In the genomic region with DNA sequence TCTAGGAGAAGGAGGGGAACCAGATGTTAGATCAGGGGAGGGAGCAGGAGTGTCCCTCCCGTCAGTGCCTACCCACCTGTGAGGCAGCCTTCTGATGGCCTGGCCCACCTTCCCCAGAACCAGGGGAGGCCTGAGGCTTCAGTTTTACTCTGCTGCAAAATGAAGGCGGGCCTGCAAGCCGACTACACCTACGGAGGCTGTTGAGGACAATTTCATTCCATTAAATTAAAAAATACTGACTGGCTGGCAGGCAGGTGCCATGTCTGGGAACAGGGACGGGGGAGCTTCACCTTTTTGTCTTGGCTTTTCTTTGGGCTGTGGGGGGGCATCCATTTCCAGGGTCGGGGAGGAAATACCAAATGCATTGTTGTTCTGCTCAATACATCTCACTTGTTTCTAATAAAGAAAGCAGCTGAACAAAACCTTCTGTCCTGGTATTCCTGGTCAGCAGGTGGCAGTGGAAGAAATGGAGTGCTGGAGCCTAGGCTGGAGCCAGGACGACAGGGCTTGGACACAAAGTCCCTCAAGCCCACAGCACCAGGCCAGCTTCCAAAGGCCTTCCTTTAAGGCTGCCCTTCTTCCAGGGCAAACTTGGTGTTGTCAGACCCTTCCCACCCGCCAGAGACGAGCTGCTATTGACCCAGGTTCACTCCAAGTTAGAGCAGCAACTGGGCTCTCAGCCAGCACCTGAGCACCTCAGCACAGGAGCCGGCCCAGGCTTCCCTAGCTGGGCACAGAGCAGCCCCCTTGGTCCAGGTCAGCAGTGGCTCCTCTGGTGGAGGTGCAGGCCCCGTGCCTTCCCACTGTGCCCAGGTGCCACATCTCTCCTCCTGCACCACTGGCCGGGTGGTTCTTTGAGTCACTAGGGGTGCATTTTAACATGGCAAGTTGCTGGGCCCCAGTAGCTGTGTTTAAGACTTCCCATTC, we compare ENCODE assay signal across 13 cellular contexts. TPM values are rescaled to one million over a fixed set of nuclear protein-coding genes. Genes with fewer than 3 reads are reported as not detected.
A peak's percentile ranks its signal among the peaks of the same experiment; 100 is the strongest.
DNase-seq lines count a peak whose midpoint lies in the region; ATAC-seq and TF ChIP-seq lines count a peak whose summit lies in the region.
"Had no signal": no experiment of that assay in that cellular context is flagged by ENCODE, and none has a peak within 500 bp of the region (broad histone marks: within the 10 kb centered on the region; RNA-seq: fewer than 3 reads in every experiment).

No MANE protein-coding gene starts in this region.

- no peak overlapping the region for H3K4me3 Mint-ChIP-seq in effector memory CD8-positive, alpha-beta T cell
- no peak overlapping the region for H3K4me3 Mint-ChIP-seq in activated CD8-positive, alpha-beta memory T cell treated with anti-CD3 and anti-CD28 coated beads, Interleukin-2, amount 10 ng/mL, durations not matched to agents 7 days and 5 days
- H3K4me3 Mint-ChIP-seq: activated CD4-positive, alpha-beta T cell treated with anti-CD3 and anti-CD28 coated beads, Interleukin-2, amount 10 ng/mL, durations not matched to agents 7 days and 5 days had no signal

- H3K79me2 ChIP-seq in PC-3 (ENCODE audit: low read length) = no peaks in the 10 kb centered on the region

- H4K20me1 ChIP-seq in PC-3 (ENCODE audit: low read length) = no peaks in the 10 kb centered on the region

- H3K9me2 ChIP-seq in PC-3 (replicated peaks; ENCODE audit: low read length) = no peaks in the 10 kb centered on the region

- peaks cover 31% of the 10 kb centered on the region for H3K36me3 Mint-ChIP-seq in effector memory CD8-positive, alpha-beta T cell (ENCODE audit: insufficient read depth)
- H3K36me3 Mint-ChIP-seq in activated CD8-positive, alpha-beta memory T cell treated with anti-CD3 and anti-CD28 coated beads, Interleukin-2, amount 10 ng/mL, durations not matched to agents 7 days and 5 days = peaks cover 7% of the 10 kb centered on the region

- intact Hi-C loops in PC-3 (cut with micrococcal nuclease) (loop anchor here (1.0 kb wide), 1 partner anchor 24 kb away; no protein-coding TSS in a partner anchor), mucosa of descending colon (cut with DNase I, micrococcal nuclease) (no loop called here)

- peaks cover 3% of the 10 kb centered on the region for H3F3A ChIP-seq in PC-3 (ENCODE audit: low read length, unreplicated experiment)

- no peaks in the 10 kb centered on the region for H3K27me3 Mint-ChIP-seq in effector memory CD8-positive, alpha-beta T cell
- no peaks in the 10 kb centered on the region for H3K27me3 Mint-ChIP-seq in activated CD8-positive, alpha-beta memory T cell treated with anti-CD3 and anti-CD28 coated beads, Interleukin-2, amount 10 ng/mL, durations not matched to agents 7 days and 5 days
- H3K27me3 Mint-ChIP-seq: activated CD4-positive, alpha-beta T cell treated with anti-CD3 and anti-CD28 coated beads, Interleukin-2, amount 10 ng/mL, durations not matched to agents 7 days and 5 days had no signal

- TF ChIP-seq CTCF in AG10803 (conservative IDR thresholded peaks at IDR 0.05; ENCODE audit: low read length) (peak; percentile 10; the same call in 1 of the 2 replicates), PC-3 (conservative IDR thresholded peaks at IDR 0.05; ENCODE audit: low read depth, low read length) (peak; percentile 51), mucosa of descending colon (IDR thresholded peaks at IDR 0.05) (no peak)

- H3K9me3 ChIP-seq in PC-3 (ENCODE audit: low read length) = no peaks in the 10 kb centered on the region
- no peaks in the 10 kb centered on the region for H3K9me3 ChIP-seq in mucosa of descending colon

- H3K36me3 ChIP-seq in PC-3 (ENCODE audit: low read depth, low read length) = peaks cover 39% of the 10 kb centered on the region
- peaks cover 8% of the 10 kb centered on the region for H3K36me3 ChIP-seq in mucosa of descending colon (ENCODE audit: low read depth)

- H3K4me3 ChIP-seq in AG10803 (ENCODE audit: low read length) = no peak overlapping the region
- H3K4me3 ChIP-seq in PC-3 (ENCODE audit: low read length) = no peak overlapping the region
- H3K4me3 ChIP-seq in mucosa of descending colon = no peak overlapping the region

- no peaks in the 10 kb centered on the region for H3K27me3 ChIP-seq in PC-3 (ENCODE audit: low read length)

- peak; percentile 39 for ATAC-seq in PC-3
- ATAC-seq in effector memory CD8-positive, alpha-beta T cell (replicated peaks) = no peak
- peak; percentile 42 for ATAC-seq in mucosa of descending colon
- ATAC-seq in activated CD8-positive, alpha-beta memory T cell treated with anti-CD3 and anti-CD28 coated beads, Interleukin-2, amount 10 ng/mL, durations not matched to agents 7 days and 5 days = no peak
- no peak for ATAC-seq in HG02588 (IDR thresholded peaks at IDR 0.05; ENCODE audit: unreplicated experiment)

- H3K9me3 Mint-ChIP-seq in effector memory CD8-positive, alpha-beta T cell = no peaks in the 10 kb centered on the region
- H3K9me3 Mint-ChIP-seq in activated CD8-positive, alpha-beta memory T cell treated with anti-CD3 and anti-CD28 coated beads, Interleukin-2, amount 10 ng/mL, durations not matched to agents 7 days and 5 days (ENCODE audit: low read depth) = no peaks in the 10 kb centered on the region
- H3K9me3 Mint-ChIP-seq: activated CD4-positive, alpha-beta T cell treated with anti-CD3 and anti-CD28 coated beads, Interleukin-2, amount 10 ng/mL, durations not matched to agents 7 days and 5 days had no signal

- no peak overlapping the region for H3K27ac ChIP-seq in PC-3 (ENCODE audit: low read length)

- no peak overlapping the region for H2AFZ ChIP-seq in PC-3 (ENCODE audit: low read length)

- no peak for DNase-seq in AG10803 (ENCODE audit: low read depth)
- peak; percentile 39 for DNase-seq in PC-3
- no peak for DNase-seq in effector memory CD8-positive, alpha-beta T cell
- peak in 1 of 3 donors; percentile 60 for DNase-seq in mucosa of descending colon
- no peak for DNase-seq in midbrain (lab: John Stamatoyannopoulos, UW)
- DNase-seq in NCI-H1417 (lab: John Stamatoyannopoulos, UW) = no peak
- DNase-seq in activated CD8-positive, alpha-beta memory T cell treated with anti-CD3 and anti-CD28 coated beads, Interleukin-2, amount 10 ng/mL, durations not matched to agents 7 days and 5 days = no peak
- DNase-seq: activated CD4-positive, alpha-beta T cell treated with anti-CD3 and anti-CD28 coated beads, Interleukin-2, amount 10 ng/mL, durations not matched to agents 7 days and 5 days; activated gamma-delta T cell; AML-193; hypothalamus; NK-92 treated with Interleukin-12 subunit alpha and Interleukin-12 subunit beta, amount 100 ng/mL, for 24 hours had no signal

- H3K4me1 Mint-ChIP-seq in effector memory CD8-positive, alpha-beta T cell (ENCODE audit: low read depth in 2 of 2) = no peaks in the 10 kb centered on the region
- H3K4me1 Mint-ChIP-seq in activated CD8-positive, alpha-beta memory T cell treated with anti-CD3 and anti-CD28 coated beads, Interleukin-2, amount 10 ng/mL, durations not matched to agents 7 days and 5 days = no peaks in the 10 kb centered on the region
- H3K4me1 Mint-ChIP-seq: activated CD4-positive, alpha-beta T cell treated with anti-CD3 and anti-CD28 coated beads, Interleukin-2, amount 10 ng/mL, durations not matched to agents 7 days and 5 days had no signal

- BruUV-seq in PC-3 (replicated peaks; lab: Mats Ljungman, UMichigan) = TSS peak; percentile 1

- no peak overlapping the region for H3K4me2 ChIP-seq in PC-3 (ENCODE audit: low read length)

- H3K27ac Mint-ChIP-seq in effector memory CD8-positive, alpha-beta T cell = peak overlapping the region; percentile 38 to 53
- H3K27ac Mint-ChIP-seq in activated CD8-positive, alpha-beta memory T cell treated with anti-CD3 and anti-CD28 coated beads, Interleukin-2, amount 10 ng/mL, durations not matched to agents 7 days and 5 days = no peak overlapping the region
- H3K27ac Mint-ChIP-seq: activated CD4-positive, alpha-beta T cell treated with anti-CD3 and anti-CD28 coated beads, Interleukin-2, amount 10 ng/mL, durations not matched to agents 7 days and 5 days had no signal

- POLR2A ChIA-PET in PC-3 (lab: Charles Lee; ENCODE audit: unreplicated experiment) = no interaction called here

- H3K9ac ChIP-seq in PC-3 (ENCODE audit: low read length) = no peak overlapping the region

- CTCF ChIA-PET in PC-3 (lab: Charles Lee) = interaction anchor here (0.5 to 2.5 kb wide), 3 partner anchors 26 to 187 kb away, joined by 3 to 11 read pairs (median 4); partner anchors contain the start of gene ACBD4
- CTCF ChIA-PET in activated CD8-positive, alpha-beta memory T cell treated with anti-CD3 and anti-CD28 coated beads, Interleukin-2, amount 10 ng/mL, durations not matched to agents 7 days and 5 days (lab: Charles Lee) = interaction anchor here (1.4 to 1.8 kb wide), 2 partner anchors 10 to 27 kb away, joined by 7 to 9 read pairs; partner anchors contain the start of gene ACBD4

- no peaks in the 10 kb centered on the region for H3K4me1 ChIP-seq in PC-3 (ENCODE audit: insufficient read depth, low read length)
- no peaks in the 10 kb centered on the region for H3K4me1 ChIP-seq in mucosa of descending colon (ENCODE audit: low read depth)

RNA-seq across cellular contexts. Expression of gene PLCD3, which starts 23.5 kb away (rescaled TPM):
- total RNA-seq in PC-3 (2014; rRNA removed) = 35.1 and 55.3 TPM in 2 replicates
- 100 to 1,000 TPM; 205 to 562 (median 232) TPM for total RNA-seq in mucosa of descending colon
- 1 to 10 TPM; 2.6 to 5.2 TPM for total RNA-seq in activated CD8-positive, alpha-beta memory T cell treated with anti-CD3 and anti-CD28 coated beads, Interleukin-2, amount 10 ng/mL, durations not matched to agents 7 days and 5 days

RNA-seq across cellular contexts. Expression of gene ACBD4, which starts 26.6 kb away (rescaled TPM):
- total RNA-seq in PC-3 (2014; rRNA removed) (12.9 and 17.3 TPM in 2 replicates), mucosa of descending colon (10 to 100 TPM; 18.1 to 28.7 (median 26.3) TPM)
- 10 to 100 TPM; 14.9 to 20.6 TPM for total RNA-seq in activated CD8-positive, alpha-beta memory T cell treated with anti-CD3 and anti-CD28 coated beads, Interleukin-2, amount 10 ng/mL, durations not matched to agents 7 days and 5 days

RNA-seq across cellular contexts. Expression of gene HEXIM1, which starts 39.4 kb away (rescaled TPM):
- 47.3 and 59.0 TPM in 2 replicates for total RNA-seq in PC-3 (2014; rRNA removed)
- total RNA-seq in mucosa of descending colon = 10 to 100 TPM; 36.7 to 98.2 (median 37.0) TPM
- 10 to 100 TPM; 40.2 to 42.4 TPM for total RNA-seq in activated CD8-positive, alpha-beta memory T cell treated with anti-CD3 and anti-CD28 coated beads, Interleukin-2, amount 10 ng/mL, durations not matched to agents 7 days and 5 days

RNA-seq across cellular contexts. Expression of gene NMT1, which starts 47.7 kb away (rescaled TPM):
- total RNA-seq in PC-3 (2014; rRNA removed) (99.2 and 117 TPM in 2 replicates), mucosa of descending colon (10 to 100 TPM; 47.0 to 94.0 (median 76.1) TPM)
- total RNA-seq in activated CD8-positive, alpha-beta memory T cell treated with anti-CD3 and anti-CD28 coated beads, Interleukin-2, amount 10 ng/mL, durations not matched to agents 7 days and 5 days = 100 to 1,000 TPM; 136 to 148 TPM

RNA-seq across cellular contexts. Expression of gene HEXIM2, which starts 52.8 kb away (rescaled TPM):
- total RNA-seq in PC-3 (2014; rRNA removed) = 19.9 and 30.5 TPM in 2 replicates
- 1 to 10 TPM; 3.9 to 9.6 (median 4.5) TPM for total RNA-seq in mucosa of descending colon
- total RNA-seq in activated CD8-positive, alpha-beta memory T cell treated with anti-CD3 and anti-CD28 coated beads, Interleukin-2, amount 10 ng/mL, durations not matched to agents 7 days and 5 days = 1 to 10 TPM; 6.9 to 7.5 TPM

Comparison
In these comparisons a context has a peak if more than half of its experiments do, and no peak if none do; other contexts are left out.
1. ATAC-seq: peak in PC-3 (single experiment) and mucosa of descending colon (single experiment); none in effector memory CD8-positive, alpha-beta T cell (single experiment), activated CD8-positive, alpha-beta memory T cell treated with anti-CD3 and anti-CD28 coated beads, Interleukin-2, amount 10 ng/mL, durations not matched to agents 7 days and 5 days (single experiment) and HG02588 (single experiment).